Comparison of ENCODE assay signal across 8 cellular contexts in genomic region chr1:1349256-1350012, GRCh38.
A peak's percentile ranks its signal among the peaks of the same experiment; 100 is the strongest.
DNase-seq lines count a peak whose midpoint lies in the region; ATAC-seq lines count a peak whose summit lies in the region.

Gene DVL1, minus strand, starts transcription at chr1:1349418. Its CDS starts 353 bp downstream, at chr1:1349065.

- H3K36me3 Mint-ChIP-seq in effector memory CD8-positive, alpha-beta T cell (ENCODE audit: insufficient read depth), result peaks cover 9% of the 10 kb centered on the region
- H3K36me3 Mint-ChIP-seq in memory B cell, result peaks cover 2% of the 10 kb centered on the region

- DNase-seq in DMS 273 (lab: John Stamatoyannopoulos, UW; ENCODE audit: unreplicated experiment), result peak; percentile 85
- DNase-seq in DMS 273 treated with DMSO at 0.1 percent for 48 hours (lab: John Stamatoyannopoulos, UW), result no peak
- DNase-seq in NCI-H2196 treated with DMSO at 0.1 percent for 48 hours (lab: John Stamatoyannopoulos, UW; ENCODE audit: unreplicated experiment), result peak; percentile 28
- peak; percentile 88 for DNase-seq in activated CD8-positive, alpha-beta memory T cell treated with anti-CD3 and anti-CD28 coated beads for 24 hours
- DNase-seq in effector memory CD8-positive, alpha-beta T cell, result peak; percentile 64 to 75 (median 69)
- DNase-seq in memory B cell (ENCODE audit: low spot score in 2 of 2), result peak; percentile 73 to 82
- DNase-seq in stimulated activated CD8-positive, alpha-beta memory T cell treated with anti-CD3 and anti-CD28 coated beads, Interleukin-15, amount 100 ng/mL, for 1 hour (ENCODE audit: low read depth), result peak; percentile 32

- peak within 1 kb of the TSS in 1 of 2 donors; percentile 6 for H3K27ac Mint-ChIP-seq in effector memory CD8-positive, alpha-beta T cell
- H3K27ac Mint-ChIP-seq in memory B cell, result no peak within 1 kb of the TSS

- peak within 1 kb of the TSS; percentile 63 to 71 for H3K4me3 Mint-ChIP-seq in effector memory CD8-positive, alpha-beta T cell
- peak within 1 kb of the TSS; percentile 84 for H3K4me3 Mint-ChIP-seq in memory B cell

- peaks cover 8 to 13% of the 10 kb centered on the region in 2 donors for H3K4me1 Mint-ChIP-seq in effector memory CD8-positive, alpha-beta T cell (ENCODE audit: low read depth in 2 of 2)
- peaks cover 23% of the 10 kb centered on the region for H3K4me1 Mint-ChIP-seq in memory B cell

- H3K27me3 Mint-ChIP-seq in effector memory CD8-positive, alpha-beta T cell, result peaks cover 9 to 26% of the 10 kb centered on the region in 2 donors
- H3K27me3 Mint-ChIP-seq in memory B cell, result peaks cover 8% of the 10 kb centered on the region

- ATAC-seq in HG02571 (IDR thresholded peaks at IDR 0.05; ENCODE audit: unreplicated experiment) (peak; percentile 41), memory B cell (ENCODE audit: low read depth) (peak; percentile 79)
- ATAC-seq in effector memory CD8-positive, alpha-beta T cell (replicated peaks), result peak; percentile 82

- H3K9me3 Mint-ChIP-seq in effector memory CD8-positive, alpha-beta T cell, result no peaks in the 10 kb centered on the region
- no peaks in the 10 kb centered on the region for H3K9me3 Mint-ChIP-seq in memory B cell
